21 cellular contexts compared by ENCODE assay signal in genomic region chr3:145243875-145244274, GRCh38.
DNase-seq lines count a peak whose midpoint lies in the region; ATAC-seq and TF ChIP-seq lines count a peak whose summit lies in the region.
"Had no signal": no experiment of that assay in that cellular context is flagged by ENCODE, and none has a peak within 500 bp of the region (broad histone marks: within the 10 kb centered on the region; RNA-seq: fewer than 3 reads in every experiment).

No MANE protein-coding gene starts in this region.

- POLR2A ChIA-PET in activated CD8-positive, alpha-beta T cell treated with anti-CD3 and anti-CD28 coated beads, Interleukin-2, amount 10 ng/mL, durations not matched to agents 7 days and 5 days (lab: Charles Lee): no interaction called here
- POLR2A ChIA-PET in A673 (lab: Charles Lee; ENCODE audit: low non-redundant PET): no interaction called here

- no peaks in the 10 kb centered on the region for H3K27me3 Mint-ChIP-seq in activated CD8-positive, alpha-beta T cell treated with anti-CD3 and anti-CD28 coated beads, Interleukin-2, amount 10 ng/mL, durations not matched to agents 7 days and 5 days (ENCODE audit: low read depth)
- H3K27me3 Mint-ChIP-seq: CD4-positive, CD25-positive, alpha-beta regulatory T cell had no signal

- no peak overlapping the region for H3K4me3 Mint-ChIP-seq in activated CD8-positive, alpha-beta T cell treated with anti-CD3 and anti-CD28 coated beads, Interleukin-2, amount 10 ng/mL, durations not matched to agents 7 days and 5 days
- H3K4me3 Mint-ChIP-seq: CD4-positive, CD25-positive, alpha-beta regulatory T cell had no signal

- BruUV-seq in A673 (replicated peaks; lab: Mats Ljungman, UMichigan): no TSS peak

- H3K4me1 ChIP-seq in smooth muscle cell (ENCODE audit: low read depth): no peaks in the 10 kb centered on the region
- no peaks in the 10 kb centered on the region for H3K4me1 ChIP-seq in A673 (ENCODE audit: insufficient read depth, low read length, poor library complexity, severe bottlenecking)
- H3K4me1 ChIP-seq: right atrium auricular region, testis had no signal

- intact Hi-C loops in A673 (cut with micrococcal nuclease; ENCODE audit: unreplicated experiment): no loop called here

- H3K27me3 ChIP-seq in smooth muscle cell (ENCODE audit: low read depth) (no peaks in the 10 kb centered on the region), A673 (replicated peaks; ENCODE audit: insufficient read depth, low read depth, low read length, poor library complexity) (no peaks in the 10 kb centered on the region)
- H3K27me3 ChIP-seq: cardiac muscle cell, neutrophil, right atrium auricular region, testis had no signal

- H3K36me3 Mint-ChIP-seq in activated CD8-positive, alpha-beta T cell treated with anti-CD3 and anti-CD28 coated beads, Interleukin-2, amount 10 ng/mL, durations not matched to agents 7 days and 5 days (ENCODE audit: low read depth): no peaks in the 10 kb centered on the region
- H3K36me3 Mint-ChIP-seq: CD4-positive, CD25-positive, alpha-beta regulatory T cell had no signal

- no peaks in the 10 kb centered on the region for H3K4me1 Mint-ChIP-seq in activated CD8-positive, alpha-beta T cell treated with anti-CD3 and anti-CD28 coated beads, Interleukin-2, amount 10 ng/mL, durations not matched to agents 7 days and 5 days (ENCODE audit: low read depth)
- H3K4me1 Mint-ChIP-seq: CD4-positive, CD25-positive, alpha-beta regulatory T cell had no signal

- H3K9me3 ChIP-seq in smooth muscle cell (replicated peaks; ENCODE audit: low read depth) (peaks cover 16% of the 10 kb centered on the region), A673 (ENCODE audit: low read depth, low read length, poor library complexity, severe bottlenecking) (peaks cover 10% of the 10 kb centered on the region)
- H3K9me3 ChIP-seq: neutrophil, testis had no signal

- H3K36me3 ChIP-seq in smooth muscle cell (ENCODE audit: low read depth) (no peaks in the 10 kb centered on the region), A673 (ENCODE audit: insufficient read depth, low read length, poor library complexity, severe bottlenecking) (no peaks in the 10 kb centered on the region)
- H3K36me3 ChIP-seq: cardiac muscle cell, neutrophil, right atrium auricular region had no signal

- H3K79me2 ChIP-seq in smooth muscle cell (ENCODE audit: low read depth): no peaks in the 10 kb centered on the region

- no peaks in the 10 kb centered on the region for H3F3A ChIP-seq in smooth muscle cell (ENCODE audit: low read depth)

- no peak overlapping the region for H3K4me3 ChIP-seq in fibroblast of the aortic adventitia (ENCODE audit: low read depth, low read length)
- no peak overlapping the region for H3K4me3 ChIP-seq in smooth muscle cell
- no peak overlapping the region for H3K4me3 ChIP-seq in A673 (ENCODE audit: low read depth, low read length, poor library complexity, severe bottlenecking)
- H3K4me3 ChIP-seq: cardiac muscle cell, right atrium auricular region, testis had no signal

- no peak overlapping the region for H2AFZ ChIP-seq in smooth muscle cell (ENCODE audit: low read depth)

- DNase-seq in GM04504 (ENCODE audit: low read depth) (peak; percentile 32), amniotic stem cell (lab: John Stamatoyannopoulos, UW) (peak; percentile 73), fibroblast of the aortic adventitia (ENCODE audit: low read depth) (peak; percentile 97), smooth muscle cell (lab: John Stamatoyannopoulos, UW; ENCODE audit: unreplicated experiment) (no peak), medulla oblongata (ENCODE audit: extremely low spot score) (no peak), A673 (ENCODE audit: low spot score) (no peak)
- DNase-seq in activated CD8-positive, alpha-beta T cell treated with anti-CD3 and anti-CD28 coated beads, Interleukin-2, amount 10 ng/mL, durations not matched to agents 7 days and 5 days: no peak
- DNase-seq: activated CD4-positive, alpha-beta T cell treated with anti-CD3 and anti-CD28 coated beads for 1 hour; CD4-positive, CD25-positive, alpha-beta regulatory T cell; DMS79 treated with DMSO at 0.1 percent for 48 hours; head of caudate nucleus; islet precursor cell; midbrain; NCI-H1048; NCI-H69; OCI-M1; stimulated activated CD4-positive, alpha-beta T cell treated with anti-CD3 and anti-CD28 coated beads, Interleukin-2, amount 100 ng/mL, for 24 hours; testis had no signal

- no peaks in the 10 kb centered on the region for H4K20me1 ChIP-seq in smooth muscle cell (ENCODE audit: low read depth)

- TF ChIP-seq CTCF in fibroblast of the aortic adventitia (IDR thresholded peaks at IDR 0.05; ENCODE audit: insufficient read depth, low read length) (no peak), smooth muscle cell (IDR thresholded peaks at IDR 0.05; ENCODE audit: borderline replicate concordance, insufficient read depth, poor library complexity, severe bottlenecking) (no peak), A673 (conservative IDR thresholded peaks at IDR 0.05; ENCODE audit: low read depth, low read length) (no peak)

- no peak overlapping the region for H3K27ac Mint-ChIP-seq in activated CD8-positive, alpha-beta T cell treated with anti-CD3 and anti-CD28 coated beads, Interleukin-2, amount 10 ng/mL, durations not matched to agents 7 days and 5 days
- H3K27ac Mint-ChIP-seq: CD4-positive, CD25-positive, alpha-beta regulatory T cell had no signal

- H3K27ac ChIP-seq in smooth muscle cell (ENCODE audit: low read depth) (peak overlapping the region; percentile 64), A673 (ENCODE audit: low read depth, low read length, poor library complexity, severe bottlenecking) (no peak overlapping the region)
- H3K27ac ChIP-seq: cardiac muscle cell, neutrophil, right atrium auricular region, testis had no signal

- CTCF ChIA-PET in activated CD8-positive, alpha-beta T cell treated with anti-CD3 and anti-CD28 coated beads, Interleukin-2, amount 10 ng/mL, durations not matched to agents 7 days and 5 days (lab: Charles Lee): no interaction called here
- CTCF ChIA-PET in A673 (lab: Charles Lee): no interaction called here

- H3K9ac ChIP-seq in smooth muscle cell (ENCODE audit: low read depth): no peak overlapping the region

- peak overlapping the region; percentile 55 for H3K4me2 ChIP-seq in smooth muscle cell

- no peak for ATAC-seq in activated CD8-positive, alpha-beta T cell treated with anti-CD3 and anti-CD28 coated beads, Interleukin-2, amount 10 ng/mL, durations not matched to agents 7 days and 5 days

- H3K9me3 Mint-ChIP-seq in activated CD8-positive, alpha-beta T cell treated with anti-CD3 and anti-CD28 coated beads, Interleukin-2, amount 10 ng/mL, durations not matched to agents 7 days and 5 days (ENCODE audit: insufficient read depth): peaks cover 5% of the 10 kb centered on the region

Comparison
In these comparisons a context has a peak if more than half of its experiments do, and no peak if none do; other contexts are left out.
1. DNase-seq: peak in GM04504 (single experiment), amniotic stem cell (single experiment) and fibroblast of the aortic adventitia (single experiment); none in smooth muscle cell (single experiment), medulla oblongata (single experiment), activated CD8-positive, alpha-beta T cell treated with anti-CD3 and anti-CD28 coated beads, Interleukin-2, amount 10 ng/mL, durations not matched to agents 7 days and 5 days (single experiment) and A673 (single experiment).